16 cellular contexts compared by ENCODE assay signal in genomic region chr7:66727058-66727457, GRCh38. TPM values are rescaled to one million over a fixed set of nuclear protein-coding genes. Genes with fewer than 3 reads are reported as not detected.
A peak's percentile ranks its signal among the peaks of the same experiment; 100 is the strongest.
DNase-seq lines count a peak whose midpoint lies in the region; ATAC-seq, FAIRE-seq and TF ChIP-seq lines count a peak whose summit lies in the region.
"Had no signal": no experiment of that assay in that cellular context is flagged by ENCODE, and none has a peak within 500 bp of the region (broad histone marks: within the 10 kb centered on the region; RNA-seq: fewer than 3 reads in every experiment).

No MANE protein-coding gene starts in this region.

- H3K4me2 ChIP-seq in K562 (ENCODE audit: insufficient read depth, low read length), result no peak overlapping the region
- no peak overlapping the region for H3K4me2 ChIP-seq in HepG2 (ENCODE audit: low read depth, low read length)

- ATAC-seq in K562, result no peak
- no peak for ATAC-seq in HG02973 (IDR thresholded peaks at IDR 0.05; ENCODE audit: unreplicated experiment)
- ATAC-seq in gastrocnemius medialis, result no peak
- no peak for ATAC-seq in HepG2
- ATAC-seq: GM12878, HCT116 had no signal

- intact Hi-C loops in K562 (cut with micrococcal nuclease), result no loop called here
- intact Hi-C loops in esophagus squamous epithelium (cut with DNase I), result no loop called here
- intact Hi-C loops in gastrocnemius medialis (cut with DNase I; ENCODE audit: low total_unique reads), result no loop called here
- intact Hi-C loops in HepG2 (cut with micrococcal nuclease; ENCODE audit: unreplicated experiment), result no loop called here

- H4K20me1 ChIP-seq in K562 (replicated peaks; ENCODE audit: control insufficient read depth, insufficient read depth, low read length) (no peaks in the 10 kb centered on the region; the same call in 1 of the 2 replicates), HepG2 (ENCODE audit: insufficient read depth, low read length) (no peaks in the 10 kb centered on the region)

- no peak for TF ChIP-seq CTCF in RWPE1 (conservative IDR thresholded peaks at IDR 0.05; ENCODE audit: low read depth)
- TF ChIP-seq CTCF in K562 (IDR thresholded peaks at IDR 0.05 in 2 of 3, conservative IDR thresholded peaks at IDR 0.05 in 1 of 3; ENCODE audit: insufficient read depth in 2 of 3, low read depth in 1 of 3, low read length in 3 of 3), result no peak
- TF ChIP-seq CTCF in esophagus squamous epithelium (IDR thresholded peaks at IDR 0.05), result no peak
- TF ChIP-seq CTCF in gastrocnemius medialis (IDR thresholded peaks at IDR 0.05 in 4 of 5, conservative IDR thresholded peaks at IDR 0.05 in 1 of 5), result no peak
- no peak for TF ChIP-seq CTCF in HepG2 (CRISPR knock-in tag; IDR thresholded peaks at IDR 0.05)

- 0 out of 4 replicates have a peak overlapping the region, but pooled peaks of 1 of the 2 experiments have one; percentile 35 for H3K9ac ChIP-seq in K562 (ENCODE audit: insufficient read depth in 1 of 2, low read depth in 2 of 2, low read length in 2 of 2)
- H3K9ac ChIP-seq in HepG2 (ENCODE audit: insufficient read depth, low read depth, low read length), result no peak overlapping the region

- TF ChIP-seq POLR2A in K562 (conservative IDR thresholded peaks at IDR 0.05), result no peak
- TF ChIP-seq POLR2A in esophagus squamous epithelium (IDR thresholded peaks at IDR 0.05), result no peak
- no peak for TF ChIP-seq POLR2A in H54 (IDR thresholded peaks at IDR 0.05; ENCODE audit: low read depth, low read length)
- TF ChIP-seq POLR2A in gastrocnemius medialis (IDR thresholded peaks at IDR 0.05), result no peak
- no peak for TF ChIP-seq POLR2A in HepG2 (IDR thresholded peaks at IDR 0.05; ENCODE audit: insufficient read depth in 1 of 2, low read depth in 2 of 2, low read length in 2 of 2)

- H3K27ac ChIP-seq in RWPE1 (peak overlapping the region; percentile 2; the same call in 1 of the 2 replicates), K562 (ENCODE audit: extremely low read depth, low read depth, low read length) (no peak overlapping the region), esophagus squamous epithelium (peak overlapping the region in 3 of 4 donors; percentile 13 to 51 (median 50)), gastrocnemius medialis (no peak overlapping the region), HepG2 (ENCODE audit: extremely low read length, insufficient read depth, low read length) (no peak overlapping the region)

- H3K79me2 ChIP-seq in K562 (ENCODE audit: control insufficient read depth, insufficient read depth, low read length) (no peaks in the 10 kb centered on the region), HepG2 (ENCODE audit: insufficient read depth, low read length) (no peaks in the 10 kb centered on the region)

- H3K4me3 ChIP-seq in K562 (no peak overlapping the region), esophagus squamous epithelium (no peak overlapping the region), gastrocnemius medialis (no peak overlapping the region), HepG2 (replicated peaks in 1 of 3; ENCODE audit: insufficient read depth in 1 of 3, low read depth in 2 of 3, low read length in 3 of 3) (no peak overlapping the region)
- H3K4me3 ChIP-seq: GM12878 had no signal

- DNase-seq in RWPE1 (ENCODE audit: low spot score) (no peak), K562 (ENCODE audit: extremely low read depth in 1 of 4, low spot score in 3 of 4) (no peak), esophagus squamous epithelium (lab: John Stamatoyannopoulos, UW) (no peak), H54 (ENCODE audit: insufficient read length, low spot score) (no peak), gastrocnemius medialis (no peak), HepG2 (ENCODE audit: low spot score) (no peak)
- DNase-seq: C1 segment of cervical spinal cord; CD4-positive, alpha-beta T cell; DMS79; GOT3; IMR-90 had no signal

- TF ChIP-seq RAD21 in K562 (CRISPR knock-in tag; conservative IDR thresholded peaks at IDR 0.05 in 1 of 2, IDR thresholded peaks at IDR 0.05 in 1 of 2) (no peak), HepG2 (CRISPR knock-in tag; IDR thresholded peaks at IDR 0.05) (no peak)

- BruUV-seq in K562 (replicated peaks; lab: Mats Ljungman, UMichigan) (no TSS peak), HepG2 (replicated peaks; lab: Mats Ljungman, UMichigan) (no TSS peak)

- no peak overlapping the region for H2AFZ ChIP-seq in K562 (ENCODE audit: low read depth, low read length)
- H2AFZ ChIP-seq in HepG2 (ENCODE audit: low read length), result no peak overlapping the region

- POLR2A ChIA-PET in RWPE1 (lab: Yijun Ruan, JAX; ENCODE audit: low non-redundant PET) (no interaction called here), K562 (lab: Yijun Ruan, JAX) (interaction anchor here (1.0 to 1.2 kb wide), 3 partner anchors 11 to 13 kb away, joined by 3 to 4 read pairs (median 3); partner anchors contain the start of gene RABGEF1), HepG2 (lab: Yijun Ruan, JAX) (no interaction called here)

- CTCF ChIA-PET in RWPE1 (lab: Yijun Ruan, JAX), result no interaction called here
- CTCF ChIA-PET in K562 (lab: Yijun Ruan, JAX; ENCODE audit: low intra/inter-chr PET ratio), result no interaction called here
- CTCF ChIA-PET in HepG2 (lab: Yijun Ruan, JAX; ENCODE audit: low intra/inter-chr PET ratio, low total read pairs), result no interaction called here

- no peak for TF ChIP-seq EP300 in K562 (IDR thresholded peaks at IDR 0.05; ENCODE audit: low read length)
- no peak for TF ChIP-seq EP300 in HepG2 (IDR thresholded peaks at IDR 0.05; ENCODE audit: low read depth in 2 of 2, low read length in 2 of 2)
- no peak for TF ChIP-seq EP300 in HepG2 (CRISPR knock-in tag; IDR thresholded peaks at IDR 0.05; ENCODE audit: borderline replicate concordance)

- peaks cover 0 to 3% of the 10 kb centered on the region in 2 experiments; a peak in 1 of 5 replicates for H3K4me1 ChIP-seq in K562 (replicated peaks in 1 of 2; ENCODE audit: control insufficient read depth in 2 of 2, insufficient read depth in 2 of 2, low read length in 2 of 2)
- H3K4me1 ChIP-seq in esophagus squamous epithelium, result peaks cover 0 to 7% (median 0%) of the 10 kb centered on the region in 3 donors
- H3K4me1 ChIP-seq in gastrocnemius medialis, result no peaks in the 10 kb centered on the region
- H3K4me1 ChIP-seq in HepG2 (ENCODE audit: insufficient read depth, low read length), result peaks cover 6% of the 10 kb centered on the region; the same call in 1 of the 2 replicates

- no peaks in the 10 kb centered on the region for H3K9me1 ChIP-seq in K562 (ENCODE audit: control insufficient read depth, insufficient read depth, low read length)

- H3K27me3 ChIP-seq in K562 (ENCODE audit: control insufficient read depth in 2 of 2, insufficient read depth in 2 of 2, low read length in 2 of 2), result no peaks in the 10 kb centered on the region
- no peaks in the 10 kb centered on the region for H3K27me3 ChIP-seq in esophagus squamous epithelium
- H3K27me3 ChIP-seq in gastrocnemius medialis, result no peaks in the 10 kb centered on the region
- no peaks in the 10 kb centered on the region for H3K27me3 ChIP-seq in HepG2 (ENCODE audit: control insufficient read depth in 1 of 2, insufficient read depth in 2 of 2, low read length in 2 of 2)

- H3K9me3 ChIP-seq in K562 (replicated peaks; ENCODE audit: control insufficient read depth, insufficient read depth, low read depth, low read length) (no peaks in the 10 kb centered on the region; the same call in none of the 2 replicates), esophagus squamous epithelium (peaks cover 0 to 13% (median 6%) of the 10 kb centered on the region in 3 donors), gastrocnemius medialis (peaks cover 0 to 7% (median 0%) of the 10 kb centered on the region in 3 donors), HepG2 (ENCODE audit: low read length) (peaks cover 16% of the 10 kb centered on the region)

- in situ Hi-C loops in K562 (cut with MboI), result no loop called here
- in situ Hi-C loops in gastrocnemius medialis (cut with MboI; ENCODE audit: low sequenced_read_pairs in 4 of 4), result no loop called here
- in situ Hi-C loops in HepG2 (cut with HindIII; ENCODE audit: extremely low pct_ligation_motif_present, low pct_unique_long_range_greater_than_20kb), result no loop called here

- FAIRE-seq in K562 (lab: Jason Lieb, UNC), result no peak
- FAIRE-seq in H54 (lab: Jason Lieb, UNC), result no peak
- no peak for FAIRE-seq in HepG2 (lab: Jason Lieb, UNC)
- FAIRE-seq: A204.1, GM12878, GM18507 had no signal

- H3K36me3 ChIP-seq in K562 (ENCODE audit: control insufficient read depth, insufficient read depth, low read length) (no peaks in the 10 kb centered on the region), esophagus squamous epithelium (peaks cover 0 to 47% (median 0%) of the 10 kb centered on the region in 3 donors), gastrocnemius medialis (peaks cover 0 to 9% of the 10 kb centered on the region in 2 donors), HepG2 (replicated peaks in 1 of 2; ENCODE audit: control insufficient read depth in 1 of 2, insufficient read depth in 2 of 2, low read length in 2 of 2) (peaks cover 0 to 9% of the 10 kb centered on the region in 2 experiments; a peak in 2 of 5 replicates)

- 34% methylated on average over 3 of the region's 3 CpGs for WGBS in K562 (ENCODE audit: insufficient coverage, low coverage, missing lambda C conversion rate)
- 42 to 64% methylated on average over 3 of the region's 3 CpGs for WGBS in esophagus squamous epithelium, 2 donors
- WGBS in HepG2 (ENCODE audit: low lambda C conversion rate), result 92% methylated on average over 3 of the region's 3 CpGs

RNA-seq across cellular contexts. Expression of gene RABGEF1, which starts 13.5 kb away (rescaled TPM):
- 18.1 and 28.8 TPM in 2 replicates for total RNA-seq in K562 (2011; cell fraction: chromatin; rRNA removed; ENCODE audit: low replicate concordance)
- 14.2 and 14.7 TPM in 2 replicates for total RNA-seq in K562 (2011; cell fraction: nucleolus; rRNA removed)
- total RNA-seq in K562 (2011; cell fraction: nucleoplasm; rRNA removed), result 16.9 TPM in 2 replicates
- 13.1 and 18.6 TPM in 2 replicates for total RNA-seq in K562 (2014; rRNA removed)
- total RNA-seq in K562 (2014; rRNA removed; fragmentation: Illumina TruSeq; extraction: Trizol), result 20.5 and 24.0 TPM in 2 replicates
- 21.4 and 22.8 TPM in 2 replicates for total RNA-seq in K562 (2015; rRNA removed; fragmentation: Illumina TruSeq; extraction: Trizol)
- total RNA-seq in K562 (2021), result 18.2 and 20.7 TPM in 2 replicates
- polyA plus RNA-seq in K562 (2011; rRNA removed), result 21.1 and 27.4 TPM in 2 replicates
- 17.3 and 26.0 TPM in 2 replicates for polyA plus RNA-seq in K562 (2011; cell fraction: cytosol; rRNA removed)
- 18.6 and 24.6 TPM in 2 replicates for polyA plus RNA-seq in K562 (2011; cell fraction: nucleus; rRNA removed)
- 16.3 and 17.0 TPM in 2 replicates for polyA plus RNA-seq in K562 (2012)
- 23.7 and 29.3 TPM in 2 replicates for polyA plus RNA-seq in K562 (2014; fragmentation: Illumina TruSeq; extraction: Trizol)
- polyA plus RNA-seq in K562 (2014; fragmentation: Nextera tagmentation; extraction: Ambion mirVana), result 10 to 100 TPM in 1 of 2 experiments, 1 to 10 TPM in 1; 7.0 to 11.5 TPM
- 15.1 and 16.3 TPM in 2 replicates for polyA plus RNA-seq in K562 (2014; rRNA removed)
- 27.8 and 44.4 TPM in 2 replicates for polyA minus RNA-seq in K562 (2011; rRNA and poly(A)+ RNA removed)
- polyA minus RNA-seq in K562 (2011; cell fraction: cytosol; rRNA and poly(A)+ RNA removed), result 9.0 and 18.9 TPM in 2 replicates
- polyA minus RNA-seq in K562 (2011; cell fraction: nucleus; rRNA and poly(A)+ RNA removed), result 9.8 and 10.8 TPM in 2 replicates
- total RNA-seq in esophagus squamous epithelium, result 10 to 100 TPM; 27.8 to 48.9 (median 33.5) TPM
- 10 to 100 TPM; 18.8 to 29.7 (median 24.9) TPM for total RNA-seq in gastrocnemius medialis
- 22.7 and 27.5 TPM in 2 replicates for total RNA-seq in HepG2 (2016; rRNA removed; fragmentation: Illumina TruSeq; extraction: Trizol)
- total RNA-seq in HepG2 (2016; cell fraction: cytosol; rRNA removed; fragmentation: Illumina TruSeq; extraction: Trizol; ENCODE audit: low read depth), result 19.8 and 21.2 TPM in 2 replicates
- 21.5 and 25.3 TPM in 2 replicates for total RNA-seq in HepG2 (2016; cell fraction: insoluble cytoplasmic fraction; rRNA removed; fragmentation: Illumina TruSeq; extraction: Trizol)
- 14.1 and 14.9 TPM in 2 replicates for total RNA-seq in HepG2 (2016; cell fraction: membrane; rRNA removed; fragmentation: Illumina TruSeq; extraction: Trizol)
- total RNA-seq in HepG2 (2016; cell fraction: nucleus; rRNA removed; fragmentation: Illumina TruSeq; extraction: Trizol), result 16.2 and 18.3 TPM in 2 replicates
- polyA plus RNA-seq in HepG2 (2011; rRNA removed), result 30.3 and 35.3 TPM in 2 replicates
- polyA plus RNA-seq in HepG2 (2011; cell fraction: cytosol; rRNA removed), result 18.9 and 20.5 TPM in 2 replicates
- 24.9 and 25.4 TPM in 2 replicates for polyA plus RNA-seq in HepG2 (2011; cell fraction: nucleus; rRNA removed)
- polyA plus RNA-seq in HepG2 (2012), result 19.6 and 25.6 TPM in 2 replicates
- polyA plus RNA-seq in HepG2 (2016; cell fraction: cytosol; fragmentation: Illumina TruSeq; extraction: Trizol; ENCODE audit: low read depth), result 1.3 and 2.0 TPM in 2 replicates
- 22.9 and 25.3 TPM in 2 replicates for polyA plus RNA-seq in HepG2 (2016; cell fraction: insoluble cytoplasmic fraction; fragmentation: Illumina TruSeq; extraction: Trizol; ENCODE audit: low read depth)
- 3.9 and 4.5 TPM in 2 replicates for polyA plus RNA-seq in HepG2 (2016; cell fraction: membrane; fragmentation: Illumina TruSeq; extraction: Trizol; ENCODE audit: low read depth)
- polyA plus RNA-seq in HepG2 (2016; cell fraction: nucleus; fragmentation: Illumina TruSeq; extraction: Trizol; ENCODE audit: insufficient read depth, low read depth), result 26.8 and 27.2 TPM in 2 replicates
- 43.3 and 66.9 TPM in 2 replicates for polyA minus RNA-seq in HepG2 (2011; rRNA and poly(A)+ RNA removed; ENCODE audit: low replicate concordance)
- polyA minus RNA-seq in HepG2 (2011; cell fraction: cytosol; rRNA and poly(A)+ RNA removed), result 15.5 and 21.7 TPM in 2 replicates
- polyA minus RNA-seq in HepG2 (2011; cell fraction: nucleus; rRNA and poly(A)+ RNA removed), result 19.7 and 26.4 TPM in 2 replicates

Comparison
In these comparisons a context has a peak if more than half of its experiments do, and no peak if none do; other contexts are left out.
1. H3K27ac ChIP-seq: peak in RWPE1 (single experiment) and esophagus squamous epithelium (3 of 4); none in K562 (single experiment), gastrocnemius medialis (0 of 4) and HepG2 (single experiment).